Comparison of ENCODE assay signal across 1 cellular context in the genomic region with DNA sequence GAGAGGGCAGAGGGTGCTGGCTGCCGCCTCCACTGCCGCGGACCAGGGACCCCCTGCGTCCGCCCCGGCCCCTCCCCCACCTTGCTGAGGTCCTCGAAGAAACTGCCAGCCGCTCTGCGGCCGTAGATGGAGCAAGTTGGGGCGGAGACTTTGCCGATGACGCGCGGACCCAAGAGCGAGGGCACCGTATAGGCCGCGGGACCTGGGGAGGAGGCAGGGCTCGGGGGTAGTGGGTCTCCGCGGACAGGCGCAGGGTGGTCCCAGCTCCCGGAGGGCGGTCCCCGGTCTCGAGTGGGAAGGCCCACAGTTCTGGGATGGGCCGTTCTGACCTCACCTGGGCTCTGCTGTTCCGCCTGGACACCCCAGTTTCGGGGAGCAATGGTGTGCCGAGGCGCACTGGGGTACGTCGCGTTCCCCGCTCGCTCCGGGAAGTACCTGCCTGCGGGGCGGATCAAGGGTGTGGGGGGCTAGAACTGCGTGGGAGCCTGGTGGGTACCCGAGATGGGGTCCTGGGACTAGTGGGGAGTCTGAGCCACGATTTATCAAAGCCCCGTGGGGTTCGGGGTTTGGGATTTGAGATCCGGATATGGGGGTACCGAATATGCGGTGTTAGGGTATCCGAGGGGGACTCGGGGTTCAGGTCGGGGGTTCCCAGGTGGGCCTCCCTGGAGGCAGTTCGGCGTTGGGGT.
TF ChIP-seq lines count a peak whose summit lies in the region.

No MANE protein-coding gene starts in this region.

TF ChIP-seq in HepG2, 621 proteins besides CTCF, POLR2A, EP300 and RAD21 (continued from another document and continues in another):
- 0 out of 2 replicates have a peak, but pooled peaks have one; percentile 53 for TF ChIP-seq CSRNP2 (CRISPR knock-in tag; conservative IDR thresholded peaks at IDR 0.05; ENCODE audit: low read depth)
- TF ChIP-seq BORCS8-MEF2B (CRISPR knock-in tag; IDR thresholded peaks at IDR 0.05) = no peak
- no peak for TF ChIP-seq ZNF577 (CRISPR knock-in tag; IDR thresholded peaks at IDR 0.05; ENCODE audit: borderline replicate concordance, low read depth)
- TF ChIP-seq HOXA3 (CRISPR knock-in tag; IDR thresholded peaks at IDR 0.05) = no peak
- no peak for TF ChIP-seq REST (IDR thresholded peaks at IDR 0.05; ENCODE audit: borderline replicate concordance in 1 of 2, low read depth in 1 of 2, low read length in 2 of 2)
- no peak for TF ChIP-seq HMGXB3 (CRISPR knock-in tag; IDR thresholded peaks at IDR 0.05; ENCODE audit: borderline replicate concordance)
- no peak for TF ChIP-seq MED8 (CRISPR knock-in tag; IDR thresholded peaks at IDR 0.05; ENCODE audit: insufficient replicate concordance)
- TF ChIP-seq, protein P1, sequence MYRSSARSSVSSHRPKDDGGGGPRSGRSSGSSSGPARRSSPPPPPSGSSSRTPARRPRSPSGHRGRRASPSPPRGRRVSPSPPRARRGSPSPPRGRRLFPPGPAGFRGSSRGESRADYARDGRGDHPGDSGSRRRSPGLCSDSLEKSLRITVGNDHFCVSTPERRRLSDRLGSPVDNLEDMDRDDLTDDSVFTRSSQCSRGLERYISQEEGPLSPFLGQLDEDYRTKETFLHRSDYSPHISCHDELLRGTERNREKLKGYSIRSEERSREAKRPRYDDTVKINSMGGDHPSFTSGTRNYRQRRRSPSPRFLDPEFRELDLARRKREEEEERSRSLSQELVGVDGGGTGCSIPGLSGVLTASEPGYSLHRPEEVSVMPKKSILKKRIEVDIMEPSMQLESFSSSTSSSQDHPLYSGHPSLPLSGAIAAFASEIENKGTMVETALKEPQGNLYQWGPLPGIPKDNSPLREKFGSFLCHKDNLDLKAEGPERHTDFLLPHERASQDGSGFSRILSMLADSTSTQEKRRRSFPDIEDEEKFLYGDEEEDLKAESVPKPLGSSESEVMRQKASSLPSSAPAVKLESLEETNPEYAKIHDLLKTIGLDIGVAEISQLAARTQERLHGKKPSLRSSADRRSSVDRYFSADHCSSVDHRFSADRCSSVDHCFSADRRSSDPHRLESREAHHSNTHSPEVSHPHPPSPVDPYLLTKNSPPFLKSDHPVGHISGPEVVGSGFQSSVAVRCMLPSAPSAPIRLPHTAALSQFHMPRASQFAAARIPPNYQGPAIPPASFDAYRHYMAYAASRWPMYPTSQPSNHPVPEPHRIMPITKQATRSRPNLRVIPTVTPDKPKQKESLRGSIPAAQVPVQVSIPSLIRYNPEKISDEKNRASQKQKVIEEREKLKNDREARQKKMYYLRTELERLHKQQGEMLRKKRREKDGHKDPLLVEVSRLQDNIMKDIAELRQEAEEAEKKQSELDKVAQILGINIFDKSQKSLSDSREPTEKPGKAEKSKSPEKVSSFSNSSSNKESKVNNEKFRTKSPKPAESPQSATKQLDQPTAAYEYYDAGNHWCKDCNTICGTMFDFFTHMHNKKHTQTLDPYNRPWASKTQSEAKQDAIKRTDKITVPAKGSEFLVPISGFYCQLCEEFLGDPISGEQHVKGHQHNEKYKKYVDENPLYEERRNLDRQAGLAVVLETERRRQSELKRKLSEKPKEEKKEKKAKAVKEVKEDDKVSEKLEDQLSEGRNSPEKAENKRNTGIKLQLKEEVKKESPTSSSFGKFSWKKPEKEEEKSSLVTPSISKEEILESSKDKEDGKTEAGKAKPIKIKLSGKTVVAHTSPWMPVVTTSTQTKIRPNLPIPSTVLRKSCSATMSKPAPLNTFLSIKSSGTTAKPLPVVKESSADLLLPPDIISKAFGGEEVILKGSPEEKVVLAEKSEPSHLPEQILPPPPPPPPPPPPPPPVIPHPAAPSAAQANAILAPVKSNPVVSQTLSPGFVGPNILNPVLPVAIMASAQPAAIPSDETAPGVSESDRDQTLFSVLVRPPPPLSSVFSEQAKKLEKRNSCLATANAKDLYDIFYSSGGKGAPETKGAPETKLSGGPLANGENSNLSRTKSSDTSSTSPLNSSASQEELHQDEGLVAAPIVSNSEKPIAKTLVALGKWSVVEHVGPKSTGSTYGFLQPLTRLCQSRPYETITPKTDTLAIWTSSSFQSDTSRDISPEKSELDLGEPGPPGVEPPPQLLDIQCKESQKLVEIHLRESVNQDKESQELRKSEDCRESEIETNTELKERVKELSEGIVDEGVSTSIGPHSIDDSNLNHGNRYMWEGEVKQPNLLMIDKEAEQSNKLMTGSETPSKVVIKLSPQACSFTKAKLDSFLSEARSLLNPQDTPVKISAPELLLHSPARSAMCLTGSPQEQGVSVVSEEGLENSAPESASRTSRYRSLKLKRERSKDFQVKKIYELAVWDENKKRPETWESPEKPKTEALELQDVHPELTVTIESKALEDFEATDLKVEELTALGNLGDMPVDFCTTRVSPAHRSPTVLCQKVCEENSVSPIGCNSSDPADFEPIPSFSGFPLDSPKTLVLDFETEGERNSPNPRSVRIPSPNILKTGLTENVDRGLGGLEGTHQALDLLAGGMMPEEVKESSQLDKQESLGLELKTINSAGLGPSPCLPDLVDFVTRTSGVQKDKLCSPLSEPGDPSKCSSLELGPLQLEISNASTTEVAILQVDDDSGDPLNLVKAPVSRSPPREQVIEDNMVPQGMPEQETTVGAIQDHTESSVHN (CRISPR knock-in tag; IDR thresholded peaks at IDR 0.05) = no peak
- TF ChIP-seq XRCC5 (optimal IDR thresholded peaks at IDR 0.05; ENCODE audit: low read length) = peak; percentile 5
- no peak for TF ChIP-seq SRY (CRISPR knock-in tag; IDR thresholded peaks at IDR 0.05)
- TF ChIP-seq ZNF776 (CRISPR knock-in tag; IDR thresholded peaks at IDR 0.05) = no peak
- no peak for TF ChIP-seq SMAD3 (CRISPR knock-in tag; IDR thresholded peaks at IDR 0.05)
- TF ChIP-seq GABPA (IDR thresholded peaks at IDR 0.05; ENCODE audit: low read depth, low read length) = no peak
- TF ChIP-seq GABPA (CRISPR knock-in tag; IDR thresholded peaks at IDR 0.05; ENCODE audit: low read depth) = no peak
- TF ChIP-seq TBP (CRISPR knock-in tag; IDR thresholded peaks at IDR 0.05) = no peak
- TF ChIP-seq PAWR (CRISPR knock-in tag; IDR thresholded peaks at IDR 0.05; ENCODE audit: borderline replicate concordance) = no peak
- TF ChIP-seq NR2F1 (CRISPR knock-in tag; IDR thresholded peaks at IDR 0.05) = no peak
- TF ChIP-seq THAP7 (CRISPR knock-in tag; IDR thresholded peaks at IDR 0.05) = no peak
- no peak for TF ChIP-seq DZIP1 (CRISPR knock-in tag; IDR thresholded peaks at IDR 0.05)
- TF ChIP-seq TRIM24 (CRISPR knock-in tag; IDR thresholded peaks at IDR 0.05) = no peak
- no peak for TF ChIP-seq ZSCAN12 (CRISPR knock-in tag; IDR thresholded peaks at IDR 0.05)
- TF ChIP-seq GMEB2 (CRISPR knock-in tag; IDR thresholded peaks at IDR 0.05; ENCODE audit: low read depth) = no peak
- TF ChIP-seq ASH2L (IDR thresholded peaks at IDR 0.05; ENCODE audit: insufficient read length, low read depth, low read length) = no peak
